ENCODE assay signal across 19 cellular contexts in genomic region chr4:168621806-168622589, GRCh38.
A peak's percentile ranks its signal among the peaks of the same experiment; 100 is the strongest.
DNase-seq lines count a peak whose midpoint lies in the region; ATAC-seq, FAIRE-seq and TF ChIP-seq lines count a peak whose summit lies in the region.
"Had no signal": no experiment of that assay in that cellular context is flagged by ENCODE, and none has a peak within 500 bp of the region (broad histone marks: within the 10 kb centered on the region; RNA-seq: fewer than 3 reads in every experiment).

No MANE protein-coding gene starts in this region.

- H3K27ac ChIP-seq in A549 (peak overlapping the region; percentile 45 to 64; a peak in 3 of 6 replicates), GM23338 (ENCODE audit: low read depth) (no peak overlapping the region), mammary epithelial cell (ENCODE audit: insufficient read depth, low read depth, low read length) (peak overlapping the region; percentile 58)
- H3K27ac ChIP-seq: colonic mucosa, Peyer's patch, spleen had no signal

- H3K27me3 Mint-ChIP-seq in GM23338 (ENCODE audit: insufficient read depth, low read depth, poor library complexity) (no peaks in the 10 kb centered on the region), Calu3 (ENCODE audit: unreplicated experiment) (no peaks in the 10 kb centered on the region)

- H4K20me1 ChIP-seq in GM23338 (replicated peaks; ENCODE audit: insufficient read depth): no peaks in the 10 kb centered on the region
- H4K20me1 ChIP-seq in mammary epithelial cell (ENCODE audit: insufficient read depth, low read length): no peaks in the 10 kb centered on the region

- H3K27ac Mint-ChIP-seq in GM23338 (no peak overlapping the region), Calu3 (ENCODE audit: unreplicated experiment) (no peak overlapping the region)
- H3K27ac Mint-ChIP-seq: activated naive CD4-positive, alpha-beta T cell treated with anti-CD3 and anti-CD28 coated beads, Interleukin-2, amount 50 U/mL, for 24 hours; T-helper 1 cell treated with Interleukin-12 subunit alpha and Interleukin-12 subunit beta and Interleukin-4 antibody, amounts not matched to agents 30 μg/mL and 1 μg/mL, for 36 hours had no signal

- H3K27me3 ChIP-seq in GM23338 (ENCODE audit: insufficient read depth): no peaks in the 10 kb centered on the region
- no peaks in the 10 kb centered on the region for H3K27me3 ChIP-seq in mammary epithelial cell (ENCODE audit: insufficient read depth, low read length)
- H3K27me3 ChIP-seq: colonic mucosa, Peyer's patch, spleen had no signal

- H3K9me3 ChIP-seq in A549 (no peaks in the 10 kb centered on the region), mammary epithelial cell (replicated peaks; ENCODE audit: insufficient read depth, low read length) (no peaks in the 10 kb centered on the region)
- H3K9me3 ChIP-seq: colonic mucosa, Peyer's patch, spleen had no signal

- H3K79me2 ChIP-seq in GM23338 (replicated peaks; ENCODE audit: insufficient read depth) (no peaks in the 10 kb centered on the region), mammary epithelial cell (ENCODE audit: insufficient read depth, low read length) (no peaks in the 10 kb centered on the region)

- no peak for FAIRE-seq in A549 (lab: Jason Lieb, UNC)

- no peak for DNase-seq in A549 (ENCODE audit: low read depth in 1 of 2, low spot score in 1 of 2)
- DNase-seq in GM23338 (ENCODE audit: low spot score): no peak
- DNase-seq in mammary epithelial cell: peak; percentile 95
- DNase-seq in iris pigment epithelial cell (ENCODE audit: low read depth): peak; percentile 94
- no peak for DNase-seq in retina
- DNase-seq in Calu3: no peak
- DNase-seq in NCI-H2029 treated with DMSO at 0.1 percent for 48 hours (lab: John Stamatoyannopoulos, UW): no peak
- DNase-seq in NOMO-1 treated with dmso at 0.1 percent for 144 hours (lab: John Stamatoyannopoulos, UW; ENCODE audit: unreplicated experiment): no peak
- DNase-seq: activated CD8-positive, alpha-beta memory T cell treated with anti-CD3 and anti-CD28 coated beads, Interleukin-2, amount 50 U/mL, for 4 hours; AML-193; colonic mucosa; Kasumi-1; NCI-H187 treated with DMSO at 0.1 percent for 48 hours; NCI-H526 treated with DMSO at 0.1 percent for 48 hours; Peyer's patch; spleen had no signal

- H3K4me1 ChIP-seq in A549 (peaks cover 33% of the 10 kb centered on the region), GM23338 (ENCODE audit: insufficient read depth) (no peaks in the 10 kb centered on the region; the same call in 1 of the 2 replicates), mammary epithelial cell (ENCODE audit: insufficient read depth, low read length) (peaks cover 26% of the 10 kb centered on the region)
- H3K4me1 ChIP-seq: colonic mucosa, Peyer's patch, spleen had no signal

- 56% methylated on average over 9 of the region's 9 CpGs for WGBS in A549 (ENCODE audit: missing lambda C conversion rate)
- 54% methylated on average over 9 of the region's 9 CpGs for WGBS in mammary epithelial cell (ENCODE audit: low coverage, missing lambda C conversion rate)

- no peak overlapping the region for H3K9ac ChIP-seq in mammary epithelial cell (ENCODE audit: insufficient read depth, low read length)

- TF ChIP-seq RAD21 in A549 (conservative IDR thresholded peaks at IDR 0.05 in 1 of 2, IDR thresholded peaks at IDR 0.05 in 1 of 2): no peak

- POLR2A ChIA-PET in A549 (lab: Yijun Ruan, JAX): interaction anchor here (0.6 kb wide), 1 partner anchor 388 kb away, joined by 6 read pairs; the partner anchor contains the start of gene CBR4

- H3F3A ChIP-seq in GM23338 (replicated peaks; ENCODE audit: low read depth): no peaks in the 10 kb centered on the region

- H3K4me1 Mint-ChIP-seq in GM23338: peaks cover 15% of the 10 kb centered on the region; the same call in 2 of the 3 replicates
- H3K4me1 Mint-ChIP-seq in Calu3 (ENCODE audit: low read depth, unreplicated experiment): peaks cover 10% of the 10 kb centered on the region
- H3K4me1 Mint-ChIP-seq: activated naive CD4-positive, alpha-beta T cell treated with anti-CD3 and anti-CD28 coated beads, Interleukin-2, amount 50 U/mL, for 24 hours had no signal

- no peak overlapping the region for H3K4me3 Mint-ChIP-seq in GM23338
- no peak overlapping the region for H3K4me3 Mint-ChIP-seq in Calu3 (ENCODE audit: low read depth, unreplicated experiment)
- H3K4me3 Mint-ChIP-seq: activated naive CD4-positive, alpha-beta T cell treated with anti-CD3 and anti-CD28 coated beads, Interleukin-2, amount 50 U/mL, for 24 hours; T-helper 1 cell treated with Interleukin-12 subunit alpha and Interleukin-12 subunit beta and Interleukin-4 antibody, amounts not matched to agents 30 μg/mL and 1 μg/mL, for 36 hours had no signal

- intact Hi-C loops in mammary epithelial cell (cut with micrococcal nuclease): no loop called here
- intact Hi-C loops in Calu3 (cut with micrococcal nuclease; ENCODE audit: unreplicated experiment): no loop called here

- TF ChIP-seq CTCF in A549 (IDR thresholded peaks at IDR 0.05) (no peak), GM23338 (conservative IDR thresholded peaks at IDR 0.05; ENCODE audit: low read depth in 2 of 2) (no peak), mammary epithelial cell (conservative IDR thresholded peaks at IDR 0.05 in 1 of 2, IDR thresholded peaks at IDR 0.05 in 1 of 2; ENCODE audit: extremely low read depth in 1 of 2, insufficient read depth in 1 of 2, low read depth in 1 of 2, low read length in 2 of 2) (no peak), Calu3 (IDR thresholded peaks at IDR 0.05; ENCODE audit: unreplicated experiment) (no peak)

- CTCF ChIA-PET in A549 (lab: Yijun Ruan, JAX): interaction anchor here (0.8 kb wide), 1 partner anchor 10 kb away, joined by 6 read pairs; no protein-coding TSS in a partner anchor
- CTCF ChIA-PET in mammary epithelial cell (lab: Charles Lee; ENCODE audit: low non-redundant PET): no interaction called here
- CTCF ChIA-PET in Calu3 (lab: Charles Lee): interaction anchor here (0.6 kb wide), 1 partner anchor 26 kb away, joined by 4 read pairs; no protein-coding TSS in a partner anchor

- peak in 1 of 2 experiments; percentile 46; a peak in 2 of 6 replicates for ATAC-seq in A549
- no peak for ATAC-seq in GM23338
- ATAC-seq: activated CD4-positive, CD25-positive, alpha-beta regulatory T cell treated with anti-CD3 and anti-CD28 coated beads, Interleukin-2, amount 50 U/mL, for 24 hours had no signal

- H3K36me3 Mint-ChIP-seq in GM23338 (ENCODE audit: low read depth) (no peaks in the 10 kb centered on the region), Calu3 (ENCODE audit: insufficient read depth, unreplicated experiment) (no peaks in the 10 kb centered on the region)
- H3K36me3 Mint-ChIP-seq: activated naive CD4-positive, alpha-beta T cell treated with anti-CD3 and anti-CD28 coated beads, Interleukin-2, amount 50 U/mL, for 24 hours had no signal

- H2AFZ ChIP-seq in GM23338 (peak overlapping the region; percentile 0; the same call in 1 of the 2 replicates), mammary epithelial cell (ENCODE audit: low read depth, low read length) (peak overlapping the region; percentile 49)

- dilution Hi-C loops in mammary epithelial cell (cut with HindIII; ENCODE audit: low sequenced_read_pairs): no loop called here

- H3K4me3 ChIP-seq in A549 (no peak overlapping the region), GM23338 (no peak overlapping the region), mammary epithelial cell (replicated peaks in 1 of 3; ENCODE audit: insufficient read depth in 1 of 3, low read depth in 2 of 3, low read length in 3 of 3) (no peak overlapping the region)
- H3K4me3 ChIP-seq: colonic mucosa, Peyer's patch, spleen had no signal

- no peak for TF ChIP-seq EP300 in A549 (IDR thresholded peaks at IDR 0.05)

- H3K36me3 ChIP-seq in GM23338 (ENCODE audit: insufficient read depth) (no peaks in the 10 kb centered on the region), mammary epithelial cell (ENCODE audit: insufficient read depth, low read length) (no peaks in the 10 kb centered on the region)
- H3K36me3 ChIP-seq: colonic mucosa, Peyer's patch, spleen had no signal

- no peaks in the 10 kb centered on the region; the same call in 1 of the 2 replicates for H3K9me2 ChIP-seq in GM23338 (ENCODE audit: insufficient read depth)

- no peak for TF ChIP-seq POLR2A in A549 (IDR thresholded peaks at IDR 0.05; ENCODE audit: low read length)

- H3K9me3 Mint-ChIP-seq in GM23338: no peaks in the 10 kb centered on the region; the same call in 2 of the 3 replicates
- H3K9me3 Mint-ChIP-seq in Calu3 (ENCODE audit: low read depth, unreplicated experiment): no peaks in the 10 kb centered on the region
- H3K9me3 Mint-ChIP-seq: activated naive CD4-positive, alpha-beta T cell treated with anti-CD3 and anti-CD28 coated beads, Interleukin-2, amount 50 U/mL, for 24 hours; T-helper 1 cell treated with Interleukin-12 subunit alpha and Interleukin-12 subunit beta and Interleukin-4 antibody, amounts not matched to agents 30 μg/mL and 1 μg/mL, for 36 hours had no signal

- BruUV-seq in mammary epithelial cell (replicated peaks; lab: Mats Ljungman, UMichigan): TSS peak; percentile 33
- BruUV-seq in Calu3 (replicated peaks; lab: Mats Ljungman, UMichigan): no TSS peak

- H3K4me2 ChIP-seq in A549 (peak overlapping the region; percentile 37), GM23338 (no peak overlapping the region), mammary epithelial cell (ENCODE audit: insufficient read depth, low read depth, low read length) (peak overlapping the region; percentile 27)

- in situ Hi-C loops in mammary epithelial cell (cut with MboI; ENCODE audit: low sequenced_read_pairs in 2 of 2): no loop called here

TF ChIP-seq in A549, 52 proteins besides CTCF, POLR2A, EP300 and RAD21 (continues in another document):
- TF ChIP-seq PHF8 (IDR thresholded peaks at IDR 0.05; ENCODE audit: borderline replicate concordance, low read depth): no peak
- TF ChIP-seq MAFK (IDR thresholded peaks at IDR 0.05; ENCODE audit: partially characterized antibody): no peak
- no peak for TF ChIP-seq HOXB13 (CRISPR knock-in tag; IDR thresholded peaks at IDR 0.05; ENCODE audit: low read depth)
- no peak for TF ChIP-seq CBX2 (IDR thresholded peaks at IDR 0.05; ENCODE audit: borderline replicate concordance, low read depth)
- no peak for TF ChIP-seq ZC3H11A (IDR thresholded peaks at IDR 0.05)
- TF ChIP-seq NFE2L2 (conservative IDR thresholded peaks at IDR 0.05; ENCODE audit: low read length): no peak
- no peak for TF ChIP-seq FOXS1 (CRISPR knock-in tag; IDR thresholded peaks at IDR 0.05)
- TF ChIP-seq FOSB (CRISPR knock-in tag; IDR thresholded peaks at IDR 0.05): no peak

TF ChIP-seq in GM23338, 12 proteins besides CTCF, POLR2A, EP300 and RAD21 (continues in another document):
- TF ChIP-seq EZH2phosphoT487 (IDR thresholded peaks at IDR 0.05; ENCODE audit: unreplicated experiment) (no peak), ZNF331 (CRISPR knock-in tag; IDR thresholded peaks at IDR 0.05; ENCODE audit: low read depth) (no peak), EZH2 (IDR thresholded peaks at IDR 0.05; ENCODE audit: low read depth, unreplicated experiment) (no peak)

Comparison
In these comparisons a context has a peak if more than half of its experiments do, and no peak if none do; other contexts are left out.
1. DNase-seq: peak in mammary epithelial cell (single experiment) and iris pigment epithelial cell (single experiment); none in A549 (0 of 2), GM23338 (single experiment), retina (single experiment), Calu3 (single experiment), NCI-H2029 treated with DMSO at 0.1 percent for 48 hours (single experiment) and NOMO-1 treated with dmso at 0.1 percent for 144 hours (single experiment).